Comparison of ENCODE assay signal across 8 cellular contexts in genomic region chr19:55383789-55384575, GRCh38. TPM values are rescaled to one million over a fixed set of nuclear protein-coding genes. Genes with fewer than 3 reads are reported as not detected.
A peak's percentile ranks its signal among the peaks of the same experiment; 100 is the strongest.
DNase-seq lines count a peak whose midpoint lies in the region; ATAC-seq and TF ChIP-seq lines count a peak whose summit lies in the region.

Gene TMEM238 (minus strand): TSS chr19:55384292. CDS start chr19:55384259, 33 bp downstream.

- H2AFZ ChIP-seq in Loucy (ENCODE audit: low read length) (peak within 1 kb of the TSS; percentile 82), mammary epithelial cell (ENCODE audit: low read depth, low read length) (peak within 1 kb of the TSS; percentile 94)

- DNase-seq in T-helper 9 cell (peak; percentile 27), mammary epithelial cell (peak; percentile 68)

- H3K27me3 ChIP-seq in Loucy (ENCODE audit: insufficient read depth, low read length, poor library complexity, severe bottlenecking) (no peaks in the 10 kb centered on the region), mammary epithelial cell (ENCODE audit: insufficient read depth, low read length) (no peaks in the 10 kb centered on the region), iPS-20b (ENCODE audit: insufficient read depth, low read length) (peaks cover 31% of the 10 kb centered on the region), skeletal muscle tissue (ENCODE audit: control insufficient read depth in 3 of 3, insufficient read depth in 3 of 3, low read length in 3 of 3) (no peaks in the 10 kb centered on the region)

- TF ChIP-seq CTCF in Loucy (conservative IDR thresholded peaks at IDR 0.05; ENCODE audit: low read length), result no peak
- TF ChIP-seq CTCF in mammary epithelial cell (conservative IDR thresholded peaks at IDR 0.05 in 1 of 2, IDR thresholded peaks at IDR 0.05 in 1 of 2; ENCODE audit: extremely low read depth in 1 of 2, insufficient read depth in 1 of 2, low read depth in 1 of 2, low read length in 2 of 2), result no peak

- peak within 1 kb of the TSS; percentile 91 for H3K4me2 ChIP-seq in Loucy (ENCODE audit: low read depth, low read length, poor library complexity, severe bottlenecking)
- peak within 1 kb of the TSS; percentile 96 for H3K4me2 ChIP-seq in mammary epithelial cell (ENCODE audit: insufficient read depth, low read depth, low read length)

- H3K9me3 ChIP-seq in Loucy (ENCODE audit: insufficient read depth, low read depth, low read length), result no peaks in the 10 kb centered on the region
- no peaks in the 10 kb centered on the region for H3K9me3 ChIP-seq in mammary epithelial cell (replicated peaks; ENCODE audit: insufficient read depth, low read length)
- no peaks in the 10 kb centered on the region for H3K9me3 ChIP-seq in iPS-20b (ENCODE audit: insufficient read depth, low read depth, low read length)
- no peaks in the 10 kb centered on the region for H3K9me3 ChIP-seq in skeletal muscle tissue (ENCODE audit: control insufficient read depth in 3 of 3, low read length in 3 of 3)

- peaks cover 46% of the 10 kb centered on the region for H3K79me2 ChIP-seq in Loucy (ENCODE audit: insufficient read depth, low read length)
- H3K79me2 ChIP-seq in mammary epithelial cell (ENCODE audit: insufficient read depth, low read length), result peaks cover 55% of the 10 kb centered on the region

- CTCF ChIA-PET in mammary epithelial cell (lab: Charles Lee; ENCODE audit: low non-redundant PET), result interaction anchor here (0.6 to 0.7 kb wide), 3 partner anchors 41 to 107 kb away, joined by 3 to 12 read pairs (median 6); partner anchors contain the start of gene HSPBP1

- peaks cover 41% of the 10 kb centered on the region for H3K4me1 ChIP-seq in Loucy (ENCODE audit: insufficient read depth, low read length, poor library complexity, severe bottlenecking)
- peaks cover 32% of the 10 kb centered on the region for H3K4me1 ChIP-seq in mammary epithelial cell (ENCODE audit: insufficient read depth, low read length)
- peaks cover 26% of the 10 kb centered on the region for H3K4me1 ChIP-seq in iPS-20b (ENCODE audit: insufficient read depth, low read length)
- peaks cover 42 to 50% (median 44%) of the 10 kb centered on the region in 3 donors for H3K4me1 ChIP-seq in skeletal muscle tissue (ENCODE audit: control insufficient read depth in 3 of 3, insufficient read depth in 3 of 3, low read length in 3 of 3)

- H4K20me1 ChIP-seq in Loucy (ENCODE audit: insufficient read depth, low read length, poor library complexity, severe bottlenecking), result peaks cover 32% of the 10 kb centered on the region
- H4K20me1 ChIP-seq in mammary epithelial cell (ENCODE audit: insufficient read depth, low read length), result peaks cover 7% of the 10 kb centered on the region

- H3K4me3 ChIP-seq in GM08714 (ENCODE audit: low read length), result peak within 1 kb of the TSS; percentile 54; the same call in 1 of the 2 replicates
- H3K4me3 ChIP-seq in Loucy (ENCODE audit: low read length, poor library complexity, severe bottlenecking), result peak within 1 kb of the TSS; percentile 100
- H3K4me3 ChIP-seq in mammary epithelial cell (replicated peaks in 1 of 3; ENCODE audit: insufficient read depth in 1 of 3, low read depth in 2 of 3, low read length in 3 of 3), result peak within 1 kb of the TSS; percentile 51 to 62 (median 59)
- peak within 1 kb of the TSS; percentile 99 for H3K4me3 ChIP-seq in iPS-20b (ENCODE audit: low read length)
- peak within 1 kb of the TSS; percentile 86 to 95 (median 88) for H3K4me3 ChIP-seq in skeletal muscle tissue (ENCODE audit: low read length in 3 of 3)

- peak within 1 kb of the TSS; percentile 89 for H3K27ac ChIP-seq in mammary epithelial cell (ENCODE audit: insufficient read depth, low read depth, low read length)
- H3K27ac ChIP-seq in iPS-20b (ENCODE audit: low read length), result peak within 1 kb of the TSS; percentile 71
- peak within 1 kb of the TSS; percentile 91 for H3K27ac ChIP-seq in skeletal muscle tissue (ENCODE audit: low read depth, low read length)

- intact Hi-C loops in mammary epithelial cell (cut with micrococcal nuclease), result loop anchor here (1.0 to 2.0 kb wide), 6 partner anchors 45 to 243 kb away; partner anchors contain the start of genes KMT5C and PPP6R1

- no peaks in the 10 kb centered on the region for H3K9me2 ChIP-seq in Loucy (replicated peaks; ENCODE audit: low read depth, low read length)

- no TSS peak for BruUV-seq in mammary epithelial cell (replicated peaks; lab: Mats Ljungman, UMichigan)

- in situ Hi-C loops in mammary epithelial cell (cut with MboI; ENCODE audit: low sequenced_read_pairs in 2 of 2), result loop anchor here (10.0 kb wide), 2 partner anchors 79 to 89 kb away; no protein-coding TSS in a partner anchor

- 3% methylated on average over 27 of the region's 108 CpGs for WGBS in mammary epithelial cell (ENCODE audit: low coverage, missing lambda C conversion rate)

- peak within 1 kb of the TSS; percentile 99 for H3K9ac ChIP-seq in Loucy (ENCODE audit: low read depth, low read length, poor library complexity, severe bottlenecking)
- H3K9ac ChIP-seq in mammary epithelial cell (ENCODE audit: insufficient read depth, low read length), result peak within 1 kb of the TSS; percentile 90
- peak within 1 kb of the TSS; percentile 100; the same call in 1 of the 2 replicates for H3K9ac ChIP-seq in iPS-20b (ENCODE audit: low read depth, low read length)
- peak within 1 kb of the TSS; percentile 92 to 95 (median 94) for H3K9ac ChIP-seq in skeletal muscle tissue (ENCODE audit: low read depth in 1 of 3, low read length in 3 of 3)

- ATAC-seq in HG02938 (IDR thresholded peaks at IDR 0.05; ENCODE audit: unreplicated experiment) (no peak), GM21447 (IDR thresholded peaks at IDR 0.05; ENCODE audit: unreplicated experiment) (no peak)

- no peaks in the 10 kb centered on the region for H3F3A ChIP-seq in Loucy (ENCODE audit: low read depth)

- H3K36me3 ChIP-seq in Loucy (ENCODE audit: insufficient read depth, low read length) (peaks cover 18% of the 10 kb centered on the region; the same call in 1 of the 2 replicates), mammary epithelial cell (ENCODE audit: insufficient read depth, low read length) (peaks cover 16% of the 10 kb centered on the region), iPS-20b (ENCODE audit: insufficient read depth, low read depth, low read length) (peaks cover 27% of the 10 kb centered on the region), skeletal muscle tissue (ENCODE audit: control insufficient read depth in 3 of 3, insufficient read depth in 3 of 3, low read length in 3 of 3) (peaks cover 19 to 22% (median 21%) of the 10 kb centered on the region in 3 donors)

- dilution Hi-C loops in mammary epithelial cell (cut with HindIII; ENCODE audit: low sequenced_read_pairs), result no loop called here

RNA-seq across cellular contexts. Expression of gene TMEM238, which starts in this region (rescaled TPM):
- total RNA-seq in mammary epithelial cell (10 to 100 TPM in 1 of 2 donors, 1 to 10 TPM in 1; 7.2 to 13.6 TPM), skeletal muscle tissue (not detected)
- polyA plus RNA-seq in mammary epithelial cell, result 1.7 TPM
- 0.47 TPM for polyA minus RNA-seq in mammary epithelial cell
